8 cellular contexts compared by ENCODE assay signal in the genomic region with DNA sequence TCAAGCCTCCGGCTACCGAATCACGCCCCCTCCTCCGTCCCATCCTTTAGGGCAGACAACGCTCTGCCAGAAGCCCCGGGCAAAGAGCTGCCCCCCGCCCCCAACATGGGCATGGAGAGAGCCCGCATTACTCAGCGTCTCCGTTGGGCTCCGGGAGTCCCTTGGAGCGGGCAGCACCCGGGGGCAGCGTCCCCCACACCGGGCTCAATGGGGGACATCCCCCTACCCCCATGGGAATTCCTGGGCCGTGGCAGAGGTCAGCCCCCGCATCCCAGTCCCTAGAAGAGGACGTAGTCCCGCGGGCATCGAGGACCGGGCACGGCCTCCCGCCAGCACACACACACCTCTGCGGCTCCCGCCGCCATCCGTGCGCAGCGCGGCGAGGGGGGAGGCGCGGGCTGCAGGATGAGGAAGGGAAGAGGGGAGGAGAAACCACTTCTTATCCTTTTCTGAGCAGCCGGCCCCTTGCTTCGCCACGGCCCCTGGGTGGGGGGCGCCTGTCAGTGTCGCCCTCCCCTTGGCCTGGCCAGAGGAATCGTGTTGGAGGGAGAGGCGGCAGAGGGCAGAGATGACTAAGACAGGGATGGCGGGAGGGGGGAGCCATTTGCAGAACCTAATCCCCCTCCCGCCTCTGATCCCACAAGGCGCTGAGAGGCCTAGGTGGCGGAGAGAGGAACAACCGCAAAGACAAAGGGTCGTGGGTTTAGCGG. TPM values are rescaled to one million over a fixed set of nuclear protein-coding genes. Genes with fewer than 3 reads are reported as not detected.
A peak's percentile ranks its signal among the peaks of the same experiment; 100 is the strongest.
DNase-seq lines count a peak whose midpoint lies in the region; ATAC-seq and TF ChIP-seq lines count a peak whose summit lies in the region.

No MANE protein-coding gene starts in this region.

- POLR2A ChIA-PET in activated CD4-positive, alpha-beta memory T cell treated with anti-CD3 and anti-CD28 coated beads for 36 hours (lab: Charles Lee), result no interaction called here

- no peak overlapping the region for H3K27ac Mint-ChIP-seq in activated CD4-positive, alpha-beta T cell treated with anti-CD3 and anti-CD28 coated beads, Interleukin-2, amount 10 ng/mL, durations not matched to agents 24 days and 14 days
- no peak overlapping the region for H3K27ac Mint-ChIP-seq in activated CD4-positive, alpha-beta memory T cell treated with anti-CD3 and anti-CD28 coated beads for 36 hours
- peak overlapping the region; percentile 97 for H3K27ac Mint-ChIP-seq in glutamatergic neuron (ENCODE audit: unreplicated experiment)

- no peak overlapping the region for H3K9ac ChIP-seq in trophoblast cell (ENCODE audit: low read length)

- peak overlapping the region; percentile 71 for H3K18ac ChIP-seq in trophoblast cell (ENCODE audit: low read length)

- no peak overlapping the region for H3K23ac ChIP-seq in trophoblast cell (ENCODE audit: low read length)

- no peaks in the 10 kb centered on the region for H3K9me3 Mint-ChIP-seq in activated CD4-positive, alpha-beta T cell treated with anti-CD3 and anti-CD28 coated beads, Interleukin-2, amount 10 ng/mL, durations not matched to agents 24 days and 14 days
- H3K9me3 Mint-ChIP-seq in activated CD4-positive, alpha-beta memory T cell treated with anti-CD3 and anti-CD28 coated beads for 36 hours, result no peaks in the 10 kb centered on the region
- H3K9me3 Mint-ChIP-seq in glutamatergic neuron (ENCODE audit: unreplicated experiment), result peaks cover 9% of the 10 kb centered on the region

- intact Hi-C loops in activated CD4-positive, alpha-beta T cell treated with anti-CD3 and anti-CD28 coated beads, Interleukin-2, amount 10 ng/mL, durations not matched to agents 24 days and 14 days (cut with micrococcal nuclease), result loop anchor here (1.0 to 5.0 kb wide), 4 partner anchors 13 to 138 kb away; a partner anchor contains a TSS
- intact Hi-C loops in activated CD4-positive, alpha-beta memory T cell treated with anti-CD3 and anti-CD28 coated beads for 36 hours (cut with micrococcal nuclease), result loop anchor here (1.0 kb wide), 1 partner anchor 44 kb away; a partner anchor contains a TSS

- peak overlapping the region; percentile 22 for H4K91ac ChIP-seq in trophoblast cell (ENCODE audit: low read depth, low read length)

- H3K14ac ChIP-seq in trophoblast cell (ENCODE audit: low read length), result no peak overlapping the region

- peak overlapping the region; percentile 96 for H3K4me2 ChIP-seq in trophoblast cell (ENCODE audit: low read length)

- no peaks in the 10 kb centered on the region for H3K9me3 ChIP-seq in trophoblast cell (ENCODE audit: insufficient read depth, low read depth, low read length)

- no peaks in the 10 kb centered on the region for H3K36me3 Mint-ChIP-seq in activated CD4-positive, alpha-beta T cell treated with anti-CD3 and anti-CD28 coated beads, Interleukin-2, amount 10 ng/mL, durations not matched to agents 24 days and 14 days (ENCODE audit: low read depth)
- H3K36me3 Mint-ChIP-seq in activated CD4-positive, alpha-beta memory T cell treated with anti-CD3 and anti-CD28 coated beads for 36 hours, result no peaks in the 10 kb centered on the region
- H3K36me3 Mint-ChIP-seq in glutamatergic neuron (ENCODE audit: unreplicated experiment), result no peaks in the 10 kb centered on the region

- peaks cover 8 to 11% of the 10 kb centered on the region in 2 experiments for H3K4me1 ChIP-seq in trophoblast cell (ENCODE audit: control insufficient read depth in 1 of 2, insufficient read depth in 2 of 2, low read length in 2 of 2)

- H2AK5ac ChIP-seq in trophoblast cell (ENCODE audit: low read length), result no peak overlapping the region

- H2BK120ac ChIP-seq in trophoblast cell (ENCODE audit: insufficient read depth, low read length, poor library complexity), result no peak overlapping the region

- peaks cover 8% of the 10 kb centered on the region for H3K27me3 ChIP-seq in trophoblast cell (ENCODE audit: insufficient read depth, low read length)

- WGBS in trophoblast cell (ENCODE audit: extremely low coverage, insufficient coverage, insufficient read length), result no CpG with 5 or more reads among the region's 48 CpGs

- peaks cover 2% of the 10 kb centered on the region for H3K79me2 ChIP-seq in trophoblast cell (ENCODE audit: control insufficient read depth, insufficient read depth, low read length, poor library complexity)

- peaks cover 6% of the 10 kb centered on the region for H3K79me1 ChIP-seq in trophoblast cell (ENCODE audit: low read length)

- peak overlapping the region; percentile 2 for H3K4ac ChIP-seq in trophoblast cell (ENCODE audit: low read depth, low read length)

- peak; percentile 76 for DNase-seq in activated CD4-positive, alpha-beta T cell treated with anti-CD3 and anti-CD28 coated beads, Interleukin-2, amount 10 ng/mL, durations not matched to agents 24 days and 14 days
- DNase-seq in activated CD4-positive, alpha-beta T cell treated with anti-CD3 and anti-CD28 coated beads for 1 hour, result no peak
- DNase-seq in NCI-H1105 treated with DMSO at 0.1 percent for 48 hours (lab: John Stamatoyannopoulos, UW), result peak; percentile 55
- DNase-seq in activated CD4-positive, alpha-beta memory T cell treated with anti-CD3 and anti-CD28 coated beads for 36 hours, result no peak
- DNase-seq in glutamatergic neuron, result peak; percentile 75
- DNase-seq in trophoblast cell, result no peak

- peak overlapping the region; percentile 76 for H3K4me3 ChIP-seq in trophoblast cell (ENCODE audit: low read depth, low read length)

- ATAC-seq in HG03442 (IDR thresholded peaks at IDR 0.05; ENCODE audit: unreplicated experiment), result no peak
- no peak for ATAC-seq in GM19324 (IDR thresholded peaks at IDR 0.05; ENCODE audit: low FRiP score, unreplicated experiment)

- peaks cover 32% of the 10 kb centered on the region for H3K27me3 Mint-ChIP-seq in activated CD4-positive, alpha-beta T cell treated with anti-CD3 and anti-CD28 coated beads, Interleukin-2, amount 10 ng/mL, durations not matched to agents 24 days and 14 days
- H3K27me3 Mint-ChIP-seq in activated CD4-positive, alpha-beta memory T cell treated with anti-CD3 and anti-CD28 coated beads for 36 hours, result peaks cover 8% of the 10 kb centered on the region
- H3K27me3 Mint-ChIP-seq in glutamatergic neuron (ENCODE audit: unreplicated experiment), result peaks cover 13% of the 10 kb centered on the region

- H2AFZ ChIP-seq in trophoblast cell (ENCODE audit: insufficient read depth, low read length, poor library complexity), result peak overlapping the region; percentile 69

- no peak overlapping the region for H4K12ac ChIP-seq in trophoblast cell (ENCODE audit: low read depth, low read length)

- H3K27ac ChIP-seq in trophoblast cell (ENCODE audit: low read depth, low read length), result no peak overlapping the region

- H3K4me3 Mint-ChIP-seq in activated CD4-positive, alpha-beta T cell treated with anti-CD3 and anti-CD28 coated beads, Interleukin-2, amount 10 ng/mL, durations not matched to agents 24 days and 14 days, result peak overlapping the region; percentile 70
- peak overlapping the region; percentile 35 for H3K4me3 Mint-ChIP-seq in activated CD4-positive, alpha-beta memory T cell treated with anti-CD3 and anti-CD28 coated beads for 36 hours
- peak overlapping the region; percentile 93 for H3K4me3 Mint-ChIP-seq in glutamatergic neuron (ENCODE audit: unreplicated experiment)

- no peak for TF ChIP-seq CTCF in glutamatergic neuron (IDR thresholded peaks at IDR 0.05; ENCODE audit: partially characterized antibody, unreplicated experiment)

- CTCF ChIA-PET in activated CD4-positive, alpha-beta memory T cell treated with anti-CD3 and anti-CD28 coated beads for 36 hours (lab: Charles Lee), result interaction anchor here (0.9 to 1.3 kb wide), 4 partner anchors 8 to 35 kb away, joined by 4 to 9 read pairs (median 4); a partner anchor contains a TSS

- no peaks in the 10 kb centered on the region for H3K36me3 ChIP-seq in trophoblast cell (ENCODE audit: control insufficient read depth in 1 of 2, insufficient read depth in 2 of 2, low read length in 2 of 2)

- H2BK12ac ChIP-seq in trophoblast cell (ENCODE audit: low read length), result no peak overlapping the region

- peak overlapping the region; percentile 34 for H4K8ac ChIP-seq in trophoblast cell (ENCODE audit: low read depth, low read length)

- peaks cover 16% of the 10 kb centered on the region for H3K4me1 Mint-ChIP-seq in activated CD4-positive, alpha-beta T cell treated with anti-CD3 and anti-CD28 coated beads, Interleukin-2, amount 10 ng/mL, durations not matched to agents 24 days and 14 days
- peaks cover 16% of the 10 kb centered on the region for H3K4me1 Mint-ChIP-seq in activated CD4-positive, alpha-beta memory T cell treated with anti-CD3 and anti-CD28 coated beads for 36 hours (ENCODE audit: low read depth)
- H3K4me1 Mint-ChIP-seq in glutamatergic neuron (ENCODE audit: low read depth, unreplicated experiment), result peaks cover 17% of the 10 kb centered on the region

- no peak overlapping the region for H2BK5ac ChIP-seq in trophoblast cell (ENCODE audit: low read depth, low read length, poor library complexity)

RNA-seq across cellular contexts. Expression of a gene that starts 0.8 kb away (rescaled TPM):
- total RNA-seq in activated CD4-positive, alpha-beta T cell treated with anti-CD3 and anti-CD28 coated beads, Interleukin-2, amount 10 ng/mL, durations not matched to agents 24 days and 14 days, result 0.95 and 1.5 TPM in 2 replicates
- total RNA-seq in activated CD4-positive, alpha-beta memory T cell treated with anti-CD3 and anti-CD28 coated beads for 36 hours, result 1 to 10 TPM in 1 of 2 experiments, under 1 TPM in 1; 0.63 to 1.1 TPM
- 276 TPM for total RNA-seq in glutamatergic neuron (ENCODE audit: unreplicated experiment)
- 6.0 TPM in 2 replicates for polyA plus RNA-seq in trophoblast cell (2013)

RNA-seq across cellular contexts. Expression of a gene that starts 12.6 kb away (rescaled TPM):
- total RNA-seq in activated CD4-positive, alpha-beta T cell treated with anti-CD3 and anti-CD28 coated beads, Interleukin-2, amount 10 ng/mL, durations not matched to agents 24 days and 14 days, result 142 and 143 TPM in 2 replicates
- 100 to 1,000 TPM in 1 of 2 experiments, 10 to 100 TPM in 1; 95.4 to 105 TPM for total RNA-seq in activated CD4-positive, alpha-beta memory T cell treated with anti-CD3 and anti-CD28 coated beads for 36 hours
- total RNA-seq in glutamatergic neuron (ENCODE audit: unreplicated experiment), result 174 TPM
- polyA plus RNA-seq in trophoblast cell (2013), result 103 and 112 TPM in 2 replicates

RNA-seq across cellular contexts. Expression of a gene that starts 43.9 kb away (rescaled TPM):
- 89.3 and 91.4 TPM in 2 replicates for total RNA-seq in activated CD4-positive, alpha-beta T cell treated with anti-CD3 and anti-CD28 coated beads, Interleukin-2, amount 10 ng/mL, durations not matched to agents 24 days and 14 days
- 10 to 100 TPM; 86.9 to 90.1 TPM for total RNA-seq in activated CD4-positive, alpha-beta memory T cell treated with anti-CD3 and anti-CD28 coated beads for 36 hours
- 147 TPM for total RNA-seq in glutamatergic neuron (ENCODE audit: unreplicated experiment)
- 57.0 and 59.5 TPM in 2 replicates for polyA plus RNA-seq in trophoblast cell (2013)

RNA-seq across cellular contexts. Expression of a gene that starts 54.7 kb away (rescaled TPM):
- total RNA-seq in activated CD4-positive, alpha-beta T cell treated with anti-CD3 and anti-CD28 coated beads, Interleukin-2, amount 10 ng/mL, durations not matched to agents 24 days and 14 days, result not detected in 2 replicates
- total RNA-seq in activated CD4-positive, alpha-beta memory T cell treated with anti-CD3 and anti-CD28 coated beads for 36 hours, result not detected
- not detected for total RNA-seq in glutamatergic neuron (ENCODE audit: unreplicated experiment)
- polyA plus RNA-seq in trophoblast cell (2013), result not detected in 2 replicates

Comparison
In these comparisons a context has a peak if more than half of its experiments do, and no peak if none do; other contexts are left out.
1. DNase-seq: peak in activated CD4-positive, alpha-beta T cell treated with anti-CD3 and anti-CD28 coated beads, Interleukin-2, amount 10 ng/mL, durations not matched to agents 24 days and 14 days (single experiment), NCI-H1105 treated with DMSO at 0.1 percent for 48 hours (single experiment) and glutamatergic neuron (single experiment); none in activated CD4-positive, alpha-beta T cell treated with anti-CD3 and anti-CD28 coated beads for 1 hour (single experiment), activated CD4-positive, alpha-beta memory T cell treated with anti-CD3 and anti-CD28 coated beads for 36 hours (single experiment) and trophoblast cell (0 of 2).
2. H3K4me3 Mint-ChIP-seq: peak in every context shown above with its lines; median percentile 93 in glutamatergic neuron; 70 in activated CD4-positive, alpha-beta T cell treated with anti-CD3 and anti-CD28 coated beads, Interleukin-2, amount 10 ng/mL, durations not matched to agents 24 days and 14 days; 35 in activated CD4-positive, alpha-beta memory T cell treated with anti-CD3 and anti-CD28 coated beads for 36 hours.
3. RNA of a gene that starts 0.8 kb away (total RNA-seq): 276 TPM in glutamatergic neuron (single experiment); 0.95 to 1.5 TPM in activated CD4-positive, alpha-beta T cell treated with anti-CD3 and anti-CD28 coated beads, Interleukin-2, amount 10 ng/mL, durations not matched to agents 24 days and 14 days and 0.63 to 1.1 TPM in activated CD4-positive, alpha-beta memory T cell treated with anti-CD3 and anti-CD28 coated beads for 36 hours; every median in the first group is over 100 times any median in the second.